ENCODE assay signal across 8 cellular contexts in the genomic region with DNA sequence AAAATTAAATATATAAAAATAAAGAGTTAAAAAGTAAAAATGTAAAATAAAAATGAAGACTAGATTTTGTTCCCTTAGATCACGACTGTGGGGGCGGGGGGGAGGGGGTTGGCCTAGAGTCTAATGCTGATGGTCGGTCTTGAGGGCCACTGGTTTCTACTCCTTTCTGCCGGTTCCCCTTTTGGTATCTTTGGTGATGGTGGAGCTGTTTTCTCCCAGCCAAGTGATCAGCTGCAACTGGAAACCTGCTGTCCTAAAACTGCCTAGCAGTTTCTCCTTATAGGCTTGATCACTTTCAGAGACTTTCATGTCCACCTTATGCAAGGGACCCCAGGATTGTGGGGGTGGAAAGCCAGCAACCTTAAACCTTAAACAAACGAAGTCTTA. TPM values are rescaled to one million over a fixed set of nuclear protein-coding genes. Genes with fewer than 3 reads are reported as not detected.
A peak's percentile ranks its signal among the peaks of the same experiment; 100 is the strongest.
DNase-seq lines count a peak whose midpoint lies in the region.

No MANE protein-coding gene starts in this region.

- H3K9me3 Mint-ChIP-seq in activated CD4-positive, alpha-beta T cell treated with anti-CD3 and anti-CD28 coated beads, Interleukin-2, amount 10 ng/mL, durations not matched to agents 24 days and 14 days: no peaks in the 10 kb centered on the region

- H3K4me3 Mint-ChIP-seq in activated CD4-positive, alpha-beta T cell treated with anti-CD3 and anti-CD28 coated beads, Interleukin-2, amount 10 ng/mL, durations not matched to agents 24 days and 14 days: peak overlapping the region; percentile 100

- peak; percentile 61 for DNase-seq in activated CD4-positive, alpha-beta T cell treated with anti-CD3 and anti-CD28 coated beads, Interleukin-2, amount 10 ng/mL, durations not matched to agents 24 days and 14 days
- DNase-seq in activated CD4-positive, alpha-beta T cell treated with anti-CD3 and anti-CD28 coated beads for 1 hour: no peak
- DNase-seq in NCI-H69 (lab: John Stamatoyannopoulos, UW) (peak; percentile 36), cerebellar cortex (ENCODE audit: low spot score) (peak; percentile 21), myocyte (ENCODE audit: low read depth) (peak; percentile 14), NK-92 (lab: John Stamatoyannopoulos, UW; ENCODE audit: unreplicated experiment) (no peak), islet precursor cell (no peak), DMS114 treated with DMSO at 0.1 percent for 48 hours (lab: John Stamatoyannopoulos, UW; ENCODE audit: unreplicated experiment) (no peak)

- H3K36me3 Mint-ChIP-seq in activated CD4-positive, alpha-beta T cell treated with anti-CD3 and anti-CD28 coated beads, Interleukin-2, amount 10 ng/mL, durations not matched to agents 24 days and 14 days (ENCODE audit: low read depth): peaks cover 33% of the 10 kb centered on the region

- H3K27ac Mint-ChIP-seq in activated CD4-positive, alpha-beta T cell treated with anti-CD3 and anti-CD28 coated beads, Interleukin-2, amount 10 ng/mL, durations not matched to agents 24 days and 14 days: no peak overlapping the region

- H3K27me3 Mint-ChIP-seq in activated CD4-positive, alpha-beta T cell treated with anti-CD3 and anti-CD28 coated beads, Interleukin-2, amount 10 ng/mL, durations not matched to agents 24 days and 14 days: no peaks in the 10 kb centered on the region

- peaks cover 42% of the 10 kb centered on the region for H3K4me1 Mint-ChIP-seq in activated CD4-positive, alpha-beta T cell treated with anti-CD3 and anti-CD28 coated beads, Interleukin-2, amount 10 ng/mL, durations not matched to agents 24 days and 14 days

- intact Hi-C loops in activated CD4-positive, alpha-beta T cell treated with anti-CD3 and anti-CD28 coated beads, Interleukin-2, amount 10 ng/mL, durations not matched to agents 24 days and 14 days (cut with micrococcal nuclease): loop anchor here (1.0 kb wide), 1 partner anchor 111 kb away; no protein-coding TSS in a partner anchor

RNA-seq across cellular contexts. Expression of a gene that starts 1.1 kb away (rescaled TPM):
- 14.8 and 16.6 TPM in 2 replicates for total RNA-seq in activated CD4-positive, alpha-beta T cell treated with anti-CD3 and anti-CD28 coated beads, Interleukin-2, amount 10 ng/mL, durations not matched to agents 24 days and 14 days
- total RNA-seq in myocyte: 18.7 and 20.4 TPM in 2 replicates
- polyA plus RNA-seq in myocyte (2012): 15.3 TPM

RNA-seq across cellular contexts. Expression of a gene that starts 1.5 kb away (rescaled TPM):
- 138 and 140 TPM in 2 replicates for total RNA-seq in activated CD4-positive, alpha-beta T cell treated with anti-CD3 and anti-CD28 coated beads, Interleukin-2, amount 10 ng/mL, durations not matched to agents 24 days and 14 days
- total RNA-seq in myocyte: 41.8 and 41.9 TPM in 2 replicates
- 47.6 TPM for polyA plus RNA-seq in myocyte (2012)

Comparison
In these comparisons a context has a peak if more than half of its experiments do, and no peak if none do; other contexts are left out.
1. DNase-seq: peak in activated CD4-positive, alpha-beta T cell treated with anti-CD3 and anti-CD28 coated beads, Interleukin-2, amount 10 ng/mL, durations not matched to agents 24 days and 14 days (single experiment), NCI-H69 (single experiment), cerebellar cortex (single experiment) and myocyte (single experiment); none in activated CD4-positive, alpha-beta T cell treated with anti-CD3 and anti-CD28 coated beads for 1 hour (single experiment), NK-92 (single experiment), islet precursor cell (single experiment) and DMS114 treated with DMSO at 0.1 percent for 48 hours (single experiment).